In the genomic region with DNA sequence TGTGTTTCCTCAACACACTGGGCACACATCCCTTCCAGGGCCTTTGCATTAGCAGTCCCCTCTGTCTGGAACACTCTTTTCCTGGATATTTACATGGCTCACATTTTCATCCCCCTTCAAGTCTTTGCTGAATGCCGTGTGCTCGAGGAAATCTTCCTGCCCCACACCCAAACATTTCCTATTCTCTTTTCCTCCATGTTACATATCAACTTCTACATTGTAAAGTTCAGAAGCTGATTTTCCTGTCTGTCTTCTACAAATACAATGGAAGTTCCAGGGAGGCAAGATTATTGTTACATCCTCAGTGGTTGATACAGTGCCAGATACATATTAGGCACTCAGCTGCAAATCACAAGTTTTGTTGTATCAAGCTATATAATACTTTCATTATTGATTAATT, we compare ENCODE assay signal across 29 cellular contexts. TPM values are rescaled to one million over a fixed set of nuclear protein-coding genes. Genes with fewer than 3 reads are reported as not detected.
"Had no signal": no experiment of that assay in that cellular context is flagged by ENCODE, and none has a peak within 500 bp of the region (broad histone marks: within the 10 kb centered on the region; RNA-seq: fewer than 3 reads in every experiment).

No MANE protein-coding gene starts in this region.

- H3K4me3 ChIP-seq: coronary artery, gastroesophageal sphincter, heart left ventricle, neural progenitor cell, right lobe of liver, stomach, testis, tibial artery had no signal

- H3K9me3 ChIP-seq: gastroesophageal sphincter, heart left ventricle, right lobe of liver, stomach, testis, tibial artery had no signal

- H3K36me3 ChIP-seq: gastroesophageal sphincter, heart left ventricle, neural progenitor cell, right lobe of liver, stomach, tibial artery had no signal

- H3K27me3 ChIP-seq: foreskin keratinocyte, gastroesophageal sphincter, heart left ventricle, neural progenitor cell, right lobe of liver, stomach, testis, tibial artery had no signal

- H3K27ac ChIP-seq: coronary artery, epithelial cell of prostate, foreskin keratinocyte, gastroesophageal sphincter, neural progenitor cell, parathyroid adenoma, right lobe of liver, stomach, testis, tibial artery had no signal

- H3K9ac ChIP-seq: neural progenitor cell, parathyroid adenoma had no signal

- FAIRE-seq: endometrium, islet of Langerhans, small intestine had no signal

- H3K4me1 ChIP-seq: neural progenitor cell had no signal

- DNase-seq: effector memory CD8-positive, alpha-beta T cell; foreskin keratinocyte; heart left ventricle; hippocampal formation; kidney glomerular epithelial cell; mammary epithelial cell; mesendoderm; midbrain; naive thymus-derived CD4-positive, alpha-beta T cell; right lobe of liver; stimulated activated CD4-positive, alpha-beta T cell treated with anti-CD3 and anti-CD28 coated beads, Interleukin-12 subunit alpha, Interleukin-12 subunit beta, amount 100 ng/mL, for 4 hours; stimulated activated CD4-positive, alpha-beta T cell treated with anti-CD3 and anti-CD28 coated beads, Interleukin-1b, Interleukin-23, amount 100 ng/mL, for 48 hours; stimulated activated CD4-positive, alpha-beta T cell treated with anti-CD3 and anti-CD28 coated beads, Interleukin-4, amount 100 ng/mL, for 1 hour; stimulated activated naive CD4-positive, alpha-beta T cell treated with Interleukin-2 at 50 U/mL for 16 hours; stomach; substantia nigra; testis; tibial artery had no signal

- ATAC-seq: effector memory CD8-positive, alpha-beta T cell; esophagus mucosa; foreskin keratinocyte; gastroesophageal sphincter; naive thymus-derived CD4-positive, alpha-beta T cell; right lobe of liver; stimulated activated effector memory CD8-positive, alpha-beta T cell treated with anti-CD3 and anti-CD28 coated beads, Interleukin-12 subunit alpha, Interleukin-12 subunit beta, amount 100 ng/mL, for 72 hours had no signal

RNA-seq across cellular contexts. Expression of gene ACKR4, which starts 58.4 kb away (rescaled TPM):
- total RNA-seq: esophagus mucosa, progenitor cell of endocrine pancreas had no signal
- polyA plus RNA-seq: naive thymus-derived CD4-positive, alpha-beta T cell had no signal
